In genomic region chr1:204466416-204467405, GRCh38 we compare ENCODE assay signal across 8 cellular contexts. TPM values are rescaled to one million over a fixed set of nuclear protein-coding genes. Genes with fewer than 3 reads are reported as not detected.
DNase-seq lines count a peak whose midpoint lies in the region; TF ChIP-seq lines count a peak whose summit lies in the region.

No MANE protein-coding gene starts in this region.

- H3K36me3 ChIP-seq in tibial nerve = peaks cover 0 to 12% (median 0%) of the 10 kb centered on the region in 3 donors

- no peaks in the 10 kb centered on the region for H3K27me3 ChIP-seq in tibial nerve

- H3K4me1 ChIP-seq in tibial nerve = peaks cover 0 to 77% (median 52%) of the 10 kb centered on the region in 4 donors

- TF ChIP-seq EP300 in tibial nerve (IDR thresholded peaks at IDR 0.05) = no peak

- peak overlapping the region; percentile 44 for H3K27ac Mint-ChIP-seq in activated T-cell treated with anti-CD3 and anti-CD28 coated beads, Interleukin-2, amount 50 U/mL, for 24 hours
- H3K27ac Mint-ChIP-seq in chondrocyte (ENCODE audit: unreplicated experiment) = peak overlapping the region; percentile 87

- TF ChIP-seq CTCF in chondrocyte (IDR thresholded peaks at IDR 0.05) (no peak), tibial nerve (IDR thresholded peaks at IDR 0.05) (no peak)

- peaks cover 48% of the 10 kb centered on the region for H3K4me1 Mint-ChIP-seq in activated T-cell treated with anti-CD3 and anti-CD28 coated beads, Interleukin-2, amount 50 U/mL, for 24 hours (ENCODE audit: low read depth)
- H3K4me1 Mint-ChIP-seq in chondrocyte (ENCODE audit: low read depth) = peaks cover 24% of the 10 kb centered on the region

- WGBS in tibial nerve, 2 donors = 26 to 44% methylated on average over 13 to 17 of the region's 17 CpGs

- H3K36me3 Mint-ChIP-seq in activated T-cell treated with anti-CD3 and anti-CD28 coated beads, Interleukin-2, amount 50 U/mL, for 24 hours (ENCODE audit: low read depth) = peaks cover 43% of the 10 kb centered on the region
- H3K36me3 Mint-ChIP-seq in chondrocyte (ENCODE audit: low read depth) = peaks cover 18% of the 10 kb centered on the region

- H3K4me3 Mint-ChIP-seq in activated T-cell treated with anti-CD3 and anti-CD28 coated beads, Interleukin-2, amount 50 U/mL, for 24 hours = no peak overlapping the region
- H3K4me3 Mint-ChIP-seq in chondrocyte (ENCODE audit: unreplicated experiment) = no peak overlapping the region

- peak overlapping the region; percentile 80 to 90 (median 84) for H3K27ac ChIP-seq in tibial nerve

- no peak for TF ChIP-seq POLR2A in tibial nerve (IDR thresholded peaks at IDR 0.05)

- no peaks in the 10 kb centered on the region for H3K9me3 Mint-ChIP-seq in activated T-cell treated with anti-CD3 and anti-CD28 coated beads, Interleukin-2, amount 50 U/mL, for 24 hours
- no peaks in the 10 kb centered on the region for H3K9me3 Mint-ChIP-seq in chondrocyte (ENCODE audit: low read depth)

- H3K27me3 Mint-ChIP-seq in activated T-cell treated with anti-CD3 and anti-CD28 coated beads, Interleukin-2, amount 50 U/mL, for 24 hours = no peaks in the 10 kb centered on the region
- no peaks in the 10 kb centered on the region for H3K27me3 Mint-ChIP-seq in chondrocyte (ENCODE audit: low read depth)

- DNase-seq in activated T-cell treated with anti-CD3 and anti-CD28 coated beads, Interleukin-2, amount 50 U/mL, for 24 hours = peak; percentile 25
- no peak for DNase-seq in activated T-cell treated with anti-CD3 and anti-CD28 coated beads, Interleukin-2, amount 50 U/mL, for 1 hour
- DNase-seq in chondrocyte (ENCODE audit: low spot score) (peak; percentile 79), midbrain (lab: John Stamatoyannopoulos, UW) (peak; percentile 88), tibial nerve (ENCODE audit: low spot score in 2 of 2) (no peak), AG08395 (ENCODE audit: low spot score) (no peak), G401 (ENCODE audit: low spot score) (no peak), NCI-H187 (lab: John Stamatoyannopoulos, UW) (no peak)

- in situ Hi-C loops in G401 (cut with HindIII; ENCODE audit: low sequenced_read_pairs) = no loop called here

- H3K4me3 ChIP-seq in tibial nerve = peak overlapping the region in 3 of 4 donors; percentile 5 to 12 (median 8)

- H3K9me3 ChIP-seq in tibial nerve = no peaks in the 10 kb centered on the region

RNA-seq across cellular contexts. Expression of gene PIK3C2B, which starts 27.9 kb away (rescaled TPM):
- total RNA-seq in chondrocyte (19.5 to 22.4 TPM (median 19.6 TPM) in 3 replicates), tibial nerve (10 to 100 TPM; 18.0 to 67.2 (median 32.5) TPM)
- total RNA-seq in G401 (2014; rRNA removed; shearing (Covaris generic)) = 22.1 and 23.6 TPM in 2 replicates

RNA-seq across cellular contexts. Expression of gene MDM4, which starts 49.5 kb away (rescaled TPM):
- total RNA-seq in chondrocyte = 35.3 to 51.1 TPM (median 39.1 TPM) in 3 replicates
- total RNA-seq in tibial nerve = 100 to 1,000 TPM in 2 of 4 donors, 10 to 100 TPM in 2; 83.0 to 113 (median 101) TPM
- total RNA-seq in G401 (2014; rRNA removed; shearing (Covaris generic)) = 6.1 and 7.7 TPM in 2 replicates

RNA-seq across cellular contexts. Expression of gene PPP1R15B, which starts 55.1 kb away (rescaled TPM):
- total RNA-seq in chondrocyte = 29.7 to 41.0 TPM (median 40.9 TPM) in 3 replicates
- total RNA-seq in tibial nerve = 10 to 100 TPM; 42.9 to 59.9 (median 49.2) TPM
- 16.4 and 30.7 TPM in 2 replicates for total RNA-seq in G401 (2014; rRNA removed; shearing (Covaris generic))

Comparison
In these comparisons a context has a peak if more than half of its experiments do, and no peak if none do; other contexts are left out.
1. DNase-seq: peak in activated T-cell treated with anti-CD3 and anti-CD28 coated beads, Interleukin-2, amount 50 U/mL, for 24 hours (single experiment), chondrocyte (single experiment) and midbrain (single experiment); none in activated T-cell treated with anti-CD3 and anti-CD28 coated beads, Interleukin-2, amount 50 U/mL, for 1 hour (single experiment), tibial nerve (0 of 2), AG08395 (single experiment), G401 (single experiment) and NCI-H187 (0 of 2).